18 cellular contexts compared by ENCODE assay signal in the genomic region with DNA sequence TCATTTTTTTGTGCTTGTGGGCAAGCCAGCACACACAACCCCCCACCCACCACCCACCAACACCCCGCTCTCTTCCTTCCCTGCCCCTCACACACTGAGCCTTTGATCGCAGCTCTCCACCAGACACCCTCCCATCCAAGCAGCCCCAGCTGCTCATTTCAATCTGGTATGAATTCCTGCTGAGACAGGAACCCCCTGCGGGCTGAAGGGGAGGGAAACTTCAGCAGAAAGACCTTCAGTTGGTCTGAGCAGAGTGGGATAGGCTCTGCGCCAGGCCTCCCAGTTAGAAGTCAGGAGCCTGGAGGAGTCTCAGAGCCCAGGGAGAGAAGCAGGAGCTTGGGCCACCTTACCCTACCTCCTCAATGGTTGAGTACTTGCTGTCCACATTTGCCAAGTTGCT. TPM values are rescaled to one million over a fixed set of nuclear protein-coding genes. Genes with fewer than 3 reads are reported as not detected.
DNase-seq lines count a peak whose midpoint lies in the region; ATAC-seq and TF ChIP-seq lines count a peak whose summit lies in the region.
"Had no signal": no experiment of that assay in that cellular context is flagged by ENCODE, and none has a peak within 500 bp of the region (broad histone marks: within the 10 kb centered on the region; RNA-seq: fewer than 3 reads in every experiment).

No MANE protein-coding gene starts in this region.

- peaks cover 1 to 20% (median 10%) of the 10 kb centered on the region in 7 donors for H3K4me1 Mint-ChIP-seq in naive thymus-derived CD4-positive, alpha-beta T cell

- intact Hi-C loops in naive thymus-derived CD4-positive, alpha-beta T cell (cut with micrococcal nuclease), result no loop called here

- TF ChIP-seq CTCF in choroid plexus epithelial cell (conservative IDR thresholded peaks at IDR 0.05; ENCODE audit: low read depth, low read length), result no peak
- no peak for TF ChIP-seq CTCF in gastroesophageal sphincter (IDR thresholded peaks at IDR 0.05)

- H3K4me3 ChIP-seq in choroid plexus epithelial cell (ENCODE audit: low read depth, low read length) (no peak overlapping the region), mesodermal cell (ENCODE audit: extremely low read depth, insufficient read depth, low read length, poor library complexity, severe bottlenecking) (peak overlapping the region; percentile 24), gastroesophageal sphincter (no peak overlapping the region)
- H3K4me3 ChIP-seq in naive thymus-derived CD4-positive, alpha-beta T cell (ENCODE audit: low read length), result no peak overlapping the region
- H3K4me3 ChIP-seq: heart right ventricle, lung, PC-9, thoracic aorta had no signal

- H3K36me3 ChIP-seq in mesodermal cell (ENCODE audit: control insufficient read depth, insufficient read depth, low read length) (peaks cover 54% of the 10 kb centered on the region), gastroesophageal sphincter (peaks cover 0 to 59% of the 10 kb centered on the region in 2 donors)
- no peaks in the 10 kb centered on the region for H3K36me3 ChIP-seq in naive thymus-derived CD4-positive, alpha-beta T cell (ENCODE audit: control insufficient read depth in 2 of 3, insufficient read depth in 3 of 3, low read length in 3 of 3)

- peaks cover 0 to 3% (median 0%) of the 10 kb centered on the region in 11 donors for H3K9me3 Mint-ChIP-seq in naive thymus-derived CD4-positive, alpha-beta T cell
- H3K9me3 Mint-ChIP-seq: activated naive CD4-positive, alpha-beta T cell treated with anti-CD3 and anti-CD28 coated beads, Interleukin-2, amount 50 U/mL, for 24 hours had no signal

- ATAC-seq in naive thymus-derived CD4-positive, alpha-beta T cell, result no peak
- ATAC-seq in gastroesophageal sphincter, result no peak
- ATAC-seq: heart right ventricle, T-helper 17 cell had no signal

- H3K27me3 ChIP-seq in naive thymus-derived CD4-positive, alpha-beta T cell (ENCODE audit: control insufficient read depth in 2 of 2, insufficient read depth in 2 of 2, low read length in 2 of 2), result peaks cover 0 to 3% of the 10 kb centered on the region in 2 donors
- H3K27me3 ChIP-seq in gastroesophageal sphincter, result no peaks in the 10 kb centered on the region

- peaks cover 36 to 65% (median 40%) of the 10 kb centered on the region in 5 donors for H3K27me3 Mint-ChIP-seq in naive thymus-derived CD4-positive, alpha-beta T cell

- WGBS in mesodermal cell (ENCODE audit: insufficient coverage in 2 of 2), 2 experiments, result 29 to 39% methylated on average over 2 to 3 of the region's 4 CpGs
- WGBS in gastroesophageal sphincter (ENCODE audit: low coverage in 1 of 2), 2 donors, result 58 to 86% methylated on average over 2 to 3 of the region's 4 CpGs

- CTCF ChIA-PET in naive thymus-derived CD4-positive, alpha-beta T cell (lab: Charles Lee), result no interaction called here

- POLR2A ChIA-PET in naive thymus-derived CD4-positive, alpha-beta T cell (lab: Charles Lee), result no interaction called here

- H3K9me3 ChIP-seq in mesodermal cell (ENCODE audit: control insufficient read depth, low read length) (no peaks in the 10 kb centered on the region), gastroesophageal sphincter (no peaks in the 10 kb centered on the region)
- H3K9me3 ChIP-seq in naive thymus-derived CD4-positive, alpha-beta T cell (ENCODE audit: control insufficient read depth in 2 of 3, low read length in 3 of 3), result no peaks in the 10 kb centered on the region
- H3K9me3 ChIP-seq: heart right ventricle, thoracic aorta had no signal

- DNase-seq in COLO829 (ENCODE audit: low spot score) (peak; percentile 23), NCI-H146 (lab: John Stamatoyannopoulos, UW) (peak; percentile 59), choroid plexus epithelial cell (ENCODE audit: low read depth) (peak; percentile 94), AML-193 (lab: John Stamatoyannopoulos, UW) (no peak), NOMO-1 (lab: John Stamatoyannopoulos, UW; ENCODE audit: unreplicated experiment in 2 of 2) (no peak)
- no peak for DNase-seq in naive thymus-derived CD4-positive, alpha-beta T cell
- DNase-seq: ACHN; activated CD4-positive, alpha-beta T cell treated with anti-CD3 and anti-CD28 coated beads for 1 hour; heart right ventricle; NCI-H226; PC-9; T-helper 17 cell had no signal

- peaks cover 0 to 5% (median under 1%) of the 10 kb centered on the region in 5 donors for H3K36me3 Mint-ChIP-seq in naive thymus-derived CD4-positive, alpha-beta T cell
- H3K36me3 Mint-ChIP-seq: activated naive CD4-positive, alpha-beta T cell treated with anti-CD3 and anti-CD28 coated beads, Interleukin-2, amount 50 U/mL, for 24 hours had no signal

- no peak overlapping the region for H3K27ac Mint-ChIP-seq in naive thymus-derived CD4-positive, alpha-beta T cell
- H3K27ac Mint-ChIP-seq: activated naive CD4-positive, alpha-beta T cell treated with anti-CD3 and anti-CD28 coated beads, Interleukin-2, amount 50 U/mL, for 24 hours; T-helper 17 cell had no signal

- H3K4me1 ChIP-seq in mesodermal cell (ENCODE audit: control insufficient read depth, insufficient read depth, low read length, poor library complexity, severe bottlenecking) (peaks cover 31% of the 10 kb centered on the region), gastroesophageal sphincter (peaks cover 0 to 37% (median 11%) of the 10 kb centered on the region in 3 donors)
- no peaks in the 10 kb centered on the region for H3K4me1 ChIP-seq in naive thymus-derived CD4-positive, alpha-beta T cell (ENCODE audit: control insufficient read depth in 2 of 2, insufficient read depth in 2 of 2, low read length in 2 of 2)

- H3K4me3 Mint-ChIP-seq in naive thymus-derived CD4-positive, alpha-beta T cell, result no peak overlapping the region

- no peak for TF ChIP-seq EP300 in gastroesophageal sphincter (IDR thresholded peaks at IDR 0.05)

- no peak for TF ChIP-seq POLR2A in gastroesophageal sphincter (IDR thresholded peaks at IDR 0.05)

- H3K27ac ChIP-seq in mesodermal cell (ENCODE audit: low read depth, low read length, severe bottlenecking), result peak overlapping the region; percentile 96
- H3K27ac ChIP-seq in naive thymus-derived CD4-positive, alpha-beta T cell (ENCODE audit: low read depth, low read length), result no peak overlapping the region
- H3K27ac ChIP-seq in gastroesophageal sphincter, result no peak overlapping the region
- H3K27ac ChIP-seq: epithelial cell of prostate, PC-9, thoracic aorta had no signal

RNA-seq across cellular contexts. Expression of gene PCDHGC5, which starts 7.2 kb away (rescaled TPM):
- 5.4 TPM for polyA plus RNA-seq in mesodermal cell (2013, experiment 1 of 2)
- 5.2 TPM for polyA plus RNA-seq in mesodermal cell (2013, experiment 2 of 2)
- total RNA-seq in naive thymus-derived CD4-positive, alpha-beta T cell, result under 1 TPM in 1 of 5 experiments, not detected in 4; 0.13 TPM
- not detected for polyA plus RNA-seq in naive thymus-derived CD4-positive, alpha-beta T cell
- 1 to 10 TPM in 3 of 4 donors, under 1 TPM in 1; 0.07 to 5.1 (median 1.8) TPM for total RNA-seq in gastroesophageal sphincter
- total RNA-seq: PC-9, T-helper 17 cell had no signal

RNA-seq across cellular contexts. Expression of gene PCDHGC4, which starts 11.2 kb away (rescaled TPM):
- polyA plus RNA-seq in mesodermal cell (2013, experiment 1 of 2), result 23.1 TPM
- 20.8 TPM for polyA plus RNA-seq in mesodermal cell (2013, experiment 2 of 2)
- under 1 TPM in 1 of 5 experiments, not detected in 4; 0.22 TPM for total RNA-seq in naive thymus-derived CD4-positive, alpha-beta T cell
- not detected for polyA plus RNA-seq in naive thymus-derived CD4-positive, alpha-beta T cell
- total RNA-seq in gastroesophageal sphincter, result 10 to 100 TPM in 1 of 4 donors, 1 to 10 TPM in 2, under 1 TPM in 1; 0.10 to 12.9 (median 2.4) TPM
- total RNA-seq: PC-9, T-helper 17 cell had no signal

RNA-seq across cellular contexts. Expression of gene PCDHGC3, which starts 20.3 kb away (rescaled TPM):
- 115 TPM for polyA plus RNA-seq in mesodermal cell (2013, experiment 1 of 2)
- polyA plus RNA-seq in mesodermal cell (2013, experiment 2 of 2), result 92.6 TPM
- under 1 TPM; 0.15 to 0.76 (median 0.16) TPM for total RNA-seq in naive thymus-derived CD4-positive, alpha-beta T cell
- polyA plus RNA-seq in naive thymus-derived CD4-positive, alpha-beta T cell, result under 1 TPM in 1 of 2 donors, not detected in 1; 0.14 TPM
- 10 to 100 TPM; 52.6 to 95.6 (median 63.2) TPM for total RNA-seq in gastroesophageal sphincter
- total RNA-seq: T-helper 17 cell had no signal

Comparison
In these comparisons a context has a peak if more than half of its experiments do, and no peak if none do; other contexts are left out.
1. DNase-seq: peak in COLO829 (single experiment), NCI-H146 (single experiment) and choroid plexus epithelial cell (single experiment); none in AML-193 (0 of 2), naive thymus-derived CD4-positive, alpha-beta T cell (0 of 9) and NOMO-1 (0 of 2).
2. RNA of gene PCDHGC3, which starts 20.3 kb away (total RNA-seq): 52.6 to 95.6 TPM in gastroesophageal sphincter; 0.15 to 0.76 TPM in naive thymus-derived CD4-positive, alpha-beta T cell; every median in the first group is over 10 times any median in the second.